ENCODE assay signal across 24 cellular contexts in the genomic region with DNA sequence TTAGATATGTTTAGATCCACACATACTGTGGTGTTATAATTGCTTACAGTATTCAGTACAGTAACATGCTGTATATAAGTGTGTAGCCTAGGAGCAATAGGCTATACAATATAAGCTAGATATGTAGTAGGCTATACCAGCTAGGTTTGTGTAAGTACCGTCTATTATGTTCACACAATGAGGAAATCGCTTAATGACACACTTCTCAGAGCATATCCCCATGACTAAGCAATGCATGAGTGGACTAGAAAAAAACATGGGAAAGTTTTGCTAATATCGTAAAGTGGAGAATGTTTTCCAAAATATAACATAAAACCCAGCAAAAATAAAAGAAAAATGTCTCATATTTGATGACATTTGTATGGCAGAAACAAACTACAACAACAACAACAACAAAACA.
"Had no signal": no experiment of that assay in that cellular context is flagged by ENCODE, and none has a peak within 500 bp of the region (broad histone marks: within the 10 kb centered on the region; RNA-seq: fewer than 3 reads in every experiment).

No MANE protein-coding gene starts in this region.

- ATAC-seq: activated CD8-positive, alpha-beta T cell treated with anti-CD3 and anti-CD28 coated beads for 36 hours; activated naive CD4-positive, alpha-beta T cell treated with anti-CD3 and anti-CD28 coated beads, Interleukin-2, amount 50 U/mL, for 72 hours; heart left ventricle; left colon; right lobe of liver; WTC11 had no signal

- DNase-seq: activated CD4-positive, alpha-beta T cell treated with anti-CD3 and anti-CD28 coated beads for 1 hour; activated CD4-positive, alpha-beta T cell treated with anti-CD3 and anti-CD28 coated beads, Interleukin-2, amount 50 U/mL, for 1 hour; activated CD8-positive, alpha-beta T cell treated with anti-CD3 and anti-CD28 coated beads for 36 hours; activated naive CD4-positive, alpha-beta T cell; activated T-cell treated with anti-CD3 and anti-CD28 coated beads, Interleukin-2, amount 50 U/mL, for 48 hours; anterior cingulate cortex; dorsolateral prefrontal cortex; effector memory CD4-positive, alpha-beta T cell; erythroblast; foreskin fibroblast; heart left ventricle; hypothalamus; immature natural killer cell; kidney; left colon; naive B cell; nephron progenitor cell; right lobe of liver; stimulated activated CD4-positive, alpha-beta T cell treated with anti-CD3 and anti-CD28 coated beads, Interleukin-2, amount 100 ng/mL, for 48 hours; stimulated activated naive CD4-positive, alpha-beta T cell treated with Interleukin-2 at 50 U/mL for 16 hours; testis; transverse colon had no signal
